27 cellular contexts compared by ENCODE assay signal in genomic region chr4:79657379-79657778, GRCh38.
"Had no signal": no experiment of that assay in that cellular context is flagged by ENCODE, and none has a peak within 500 bp of the region (broad histone marks: within the 10 kb centered on the region; RNA-seq: fewer than 3 reads in every experiment).

No MANE protein-coding gene starts in this region.

- DNase-seq: stimulated activated CD4-positive, alpha-beta T cell treated with anti-CD3 and anti-CD28 coated beads, Interleukin-2, amount 100 ng/mL, for 48 hours; stimulated activated CD4-positive, alpha-beta T cell treated with anti-CD3 and anti-CD28 coated beads, Interleukin-4, amount 100 ng/mL, for 1 hour; stimulated activated CD4-positive, alpha-beta T cell treated with anti-CD3 and anti-CD28 coated beads, Interleukin-4, amount 100 ng/mL, for 24 hours; stimulated activated CD4-positive, alpha-beta T cell treated with anti-CD3 and anti-CD28 coated beads, Interleukin-4, amount 100 ng/mL, for 4 hours; stimulated activated CD8-positive, alpha-beta memory T cell treated with anti-CD3 and anti-CD28 coated beads, Interleukin-4, amount 100 ng/mL, for 48 hours; stimulated activated naive B cell treated with anti-CD40 and anti-IgM and Interleukin-4, amounts not matched to agents 10 μg/mL and 1 μg/mL and 100 μg/mL, for 72 hours; stimulated activated naive CD4-positive, alpha-beta T cell; stimulated activated naive CD4-positive, alpha-beta T cell treated with Interleukin-2 at 50 U/mL for 16 hours; stimulated activated naive CD8-positive, alpha-beta T cell treated with anti-CD3 and anti-CD28 coated beads, Interleukin-15, amount 100 ng/mL, for 72 hours; stimulated activated naive CD8-positive, alpha-beta T cell treated with anti-CD3 and anti-CD28 coated beads, Interleukin-15, Interleukin-2, amounts not matched to agents 100 U/mL and 50 U/mL, for 24 hours; stomach; substantia nigra; testis; thyroid gland; tibial artery; transverse colon; trophoblast cell; upper lobe of right lung; uterus had no signal

- H3K4me1 ChIP-seq: testis, upper lobe of left lung, upper lobe of right lung, uterus had no signal

- FAIRE-seq: urothelium cell line had no signal

- ATAC-seq: stimulated activated effector memory CD8-positive, alpha-beta T cell treated with anti-CD3 and anti-CD28 coated beads, Interleukin-12 subunit alpha, Interleukin-12 subunit beta, amount 100 ng/mL, for 72 hours; stimulated activated memory B cell treated with anti-CD40 and anti-IgM and Interleukin-4, amounts not matched to agents 10 μg/mL and 1 μg/mL and 100 μg/mL, for 72 hours; stimulated activated naive B cell treated with anti-CD40 and anti-IgM and Interleukin-4, amounts not matched to agents 10 μg/mL and 1 μg/mL and 100 μg/mL, for 72 hours; stimulated activated naive CD8-positive, alpha-beta T cell treated with anti-CD3 and anti-CD28 coated beads, Interleukin-15, amount 100 ng/mL, for 72 hours; stimulated activated naive CD8-positive, alpha-beta T cell treated with anti-CD3 and anti-CD28 coated beads, Interleukin-15, Interleukin-2, amounts not matched to agents 100 U/mL and 50 U/mL, for 24 hours; upper lobe of right lung had no signal

- H3K36me3 ChIP-seq: stomach, suprapubic skin, thoracic aorta, thyroid gland, tibial artery, tibial nerve, transverse colon, upper lobe of left lung, upper lobe of right lung, uterus, vagina had no signal

- H3K4me3 ChIP-seq: stomach, suprapubic skin, testis, thoracic aorta, thyroid gland, tibial artery, tibial nerve, transverse colon, upper lobe of left lung, upper lobe of right lung, uterus, vagina had no signal

- H3K27me3 ChIP-seq: stomach, suprapubic skin, testis, thyroid gland, tibial artery, tibial nerve, transverse colon, upper lobe of left lung, upper lobe of right lung, uterus, vagina had no signal

- H3K9me3 ChIP-seq: testis, thoracic aorta, thyroid gland, upper lobe of right lung, uterus, vagina had no signal

- H3K27ac ChIP-seq: stomach, suprapubic skin, testis, thoracic aorta, thyroid gland, tibial artery, tibial nerve, transverse colon, upper lobe of left lung, upper lobe of right lung, uterus, vagina had no signal
